Comparison of ENCODE assay signal across 8 cellular contexts in genomic region chr1:93629101-93630059, GRCh38. TPM values are rescaled to one million over a fixed set of nuclear protein-coding genes. Genes with fewer than 3 reads are reported as not detected.
A peak's percentile ranks its signal among the peaks of the same experiment; 100 is the strongest.
DNase-seq lines count a peak whose midpoint lies in the region; ATAC-seq and TF ChIP-seq lines count a peak whose summit lies in the region.

No MANE protein-coding gene starts in this region.

- H3K4me2 ChIP-seq in OCI-LY7 (ENCODE audit: low read length) = no peak overlapping the region

- CTCF ChIA-PET in OCI-LY7 (lab: Charles Lee; ENCODE audit: unreplicated experiment) = interaction anchor here (0.6 to 4.7 kb wide), 11 partner anchors 9 to 216 kb away, joined by 3 to 45 read pairs (median 4); no protein-coding TSS in a partner anchor

- no peak overlapping the region for H3K4me3 ChIP-seq in OCI-LY7 (ENCODE audit: low read depth, low read length, poor library complexity, severe bottlenecking)
- H3K4me3 ChIP-seq in adrenal gland = no peak overlapping the region
- H3K4me3 ChIP-seq in gastrocnemius medialis = no peak overlapping the region

- no TSS peak for BruUV-seq in OCI-LY7 (replicated peaks; lab: Mats Ljungman, UMichigan)

- H2AFZ ChIP-seq in OCI-LY7 (ENCODE audit: low read length) = no peak overlapping the region

- DNase-seq in AML-193 (lab: John Stamatoyannopoulos, UW) = peak; percentile 60 to 67
- DNase-seq in LHCN-M2 (ENCODE audit: low read depth) = peak; percentile 79
- DNase-seq in OCI-LY7 (ENCODE audit: low spot score) = peak; percentile 83
- DNase-seq in adrenal gland = peak in 5 of 7 donors; percentile 42 to 75 (median 64)
- no peak for DNase-seq in left cardiac atrium
- peak; percentile 55 to 62 for DNase-seq in gastrocnemius medialis

- H3K27me3 ChIP-seq in adrenal gland (no peaks in the 10 kb centered on the region), gastrocnemius medialis (no peaks in the 10 kb centered on the region)

- TF ChIP-seq CTCF in OCI-LY7 (conservative IDR thresholded peaks at IDR 0.05; ENCODE audit: low read length) = peak; percentile 99
- TF ChIP-seq CTCF in adrenal gland (IDR thresholded peaks at IDR 0.05) = peak; percentile 62 to 91 (median 90)
- peak; percentile 75 to 93 (median 80) for TF ChIP-seq CTCF in gastrocnemius medialis (IDR thresholded peaks at IDR 0.05 in 4 of 5, conservative IDR thresholded peaks at IDR 0.05 in 1 of 5)

- in situ Hi-C loops in gastrocnemius medialis (cut with MboI; ENCODE audit: low sequenced_read_pairs in 4 of 4) = loop anchor here (5.0 to 25.0 kb wide), 5 partner anchors 185 to 317 kb away; partner anchors contain the start of gene FNBP1L (in 1 of the 4)

- TF ChIP-seq POLR2A in adrenal gland (IDR thresholded peaks at IDR 0.05) = no peak
- TF ChIP-seq POLR2A in gastrocnemius medialis (IDR thresholded peaks at IDR 0.05) = no peak

- no peaks in the 10 kb centered on the region for H3K9me2 ChIP-seq in OCI-LY7 (ENCODE audit: insufficient read depth, low read length)

- H3K9me3 ChIP-seq in OCI-LY7 (ENCODE audit: low read length) = no peaks in the 10 kb centered on the region
- H3K9me3 ChIP-seq in adrenal gland (replicated peaks in 1 of 3) = no peaks in the 10 kb centered on the region
- no peaks in the 10 kb centered on the region for H3K9me3 ChIP-seq in gastrocnemius medialis

- no peak overlapping the region for H3K27ac ChIP-seq in OCI-LY7 (ENCODE audit: low read depth, low read length, poor library complexity, severe bottlenecking)
- H3K27ac ChIP-seq in adrenal gland = peak overlapping the region in 1 of 5 donors; percentile 3
- H3K27ac ChIP-seq in gastrocnemius medialis = peak overlapping the region in 3 of 4 donors; percentile 18 to 77 (median 37)

- POLR2A ChIA-PET in OCI-LY7 (lab: Charles Lee) = interaction anchor here (0.6 to 2.8 kb wide), 11 partner anchors 16 to 543 kb away, joined by 3 to 15 read pairs (median 4); no protein-coding TSS in a partner anchor

- peaks cover 7% of the 10 kb centered on the region; the same call in 1 of the 2 replicates for H3K79me2 ChIP-seq in OCI-LY7 (ENCODE audit: insufficient read depth, low read depth, low read length)

- H3K36me3 ChIP-seq in OCI-LY7 (ENCODE audit: insufficient read depth, low read length) (peaks cover 6% of the 10 kb centered on the region), adrenal gland (replicated peaks in 1 of 2) (no peaks in the 10 kb centered on the region), gastrocnemius medialis (no peaks in the 10 kb centered on the region)

- H4K20me1 ChIP-seq in OCI-LY7 (ENCODE audit: insufficient read depth, low read length) = no peaks in the 10 kb centered on the region

- ATAC-seq in GM18498 (IDR thresholded peaks at IDR 0.05; ENCODE audit: unreplicated experiment) = peak; percentile 72
- ATAC-seq in left cardiac atrium = peak; percentile 67 to 69
- ATAC-seq in gastrocnemius medialis = peak; percentile 83 to 90
- no peak for ATAC-seq in GM19463 (IDR thresholded peaks at IDR 0.05; ENCODE audit: unreplicated experiment)

- H3K4me1 ChIP-seq in OCI-LY7 (ENCODE audit: insufficient read depth, low read length, poor library complexity, severe bottlenecking) (peaks cover 5% of the 10 kb centered on the region), adrenal gland (replicated peaks in 1 of 2) (peaks cover 0 to 21% of the 10 kb centered on the region in 2 donors), gastrocnemius medialis (peaks cover under 1 to 8% of the 10 kb centered on the region in 2 donors)

- 46 to 56% (median 50%) methylated on average over 9 of the region's 9 CpGs for WGBS in adrenal gland, 4 donors

- intact Hi-C loops in OCI-LY7 (cut with micrococcal nuclease; ENCODE audit: unreplicated experiment) = loop anchor here (1.0 to 5.0 kb wide), 6 partner anchors 51 to 215 kb away; no protein-coding TSS in a partner anchor
- intact Hi-C loops in adrenal gland (cut with DNase I) = loop anchor here (2.0 to 10.0 kb wide), 5 partner anchors 48 to 215 kb away; partner anchors contain the start of gene BCAR3 (in 1 of the 2)
- intact Hi-C loops in left cardiac atrium (cut with DNase I) = loop anchor here (1.0 to 10.0 kb wide), 6 partner anchors 51 to 215 kb away; partner anchors contain the start of gene BCAR3 (in 2 of the 2)
- intact Hi-C loops in gastrocnemius medialis (cut with DNase I; ENCODE audit: low total_unique reads) = loop anchor here (1.0 to 5.0 kb wide), 5 partner anchors 53 to 222 kb away; partner anchors contain the start of gene BCAR3

RNA-seq across cellular contexts. Expression of gene BCAR3, which starts 52.3 kb away (rescaled TPM):
- total RNA-seq in LHCN-M2 (2014; rRNA removed) = 112 TPM in 2 replicates
- 57.0 TPM for polyA plus RNA-seq in LHCN-M2 (2012)
- total RNA-seq in OCI-LY7 (2014; rRNA removed; shearing (Covaris generic)) = 12.0 and 16.3 TPM in 2 replicates
- total RNA-seq in OCI-LY7 (2022) = 18.8 and 24.2 TPM in 2 replicates
- total RNA-seq in adrenal gland = 10 to 100 TPM; 12.7 to 31.6 (median 23.9) TPM
- 10 to 100 TPM in 2 of 3 donors, 1 to 10 TPM in 1; 6.5 to 30.6 (median 15.0) TPM for polyA plus RNA-seq in adrenal gland
- 10 to 100 TPM; 12.4 to 17.5 TPM for total RNA-seq in left cardiac atrium
- 10 to 100 TPM; 17.1 to 25.0 (median 22.9) TPM for total RNA-seq in gastrocnemius medialis
